24 cellular contexts compared by ENCODE assay signal in genomic region chr20:43559588-43559987, GRCh38. TPM values are rescaled to one million over a fixed set of nuclear protein-coding genes. Genes with fewer than 3 reads are reported as not detected.
DNase-seq lines count a peak whose midpoint lies in the region; ATAC-seq, FAIRE-seq and TF ChIP-seq lines count a peak whose summit lies in the region.
"Had no signal": no experiment of that assay in that cellular context is flagged by ENCODE, and none has a peak within 500 bp of the region (broad histone marks: within the 10 kb centered on the region; RNA-seq: fewer than 3 reads in every experiment).

No MANE protein-coding gene starts in this region.

- TF ChIP-seq CTCF in Caco-2 (IDR thresholded peaks at IDR 0.05; ENCODE audit: insufficient read depth in 1 of 2, low read depth in 1 of 2, low read length in 1 of 2, severe bottlenecking in 1 of 2, unreplicated experiment in 1 of 2) (no peak), HepG2 (CRISPR knock-in tag; IDR thresholded peaks at IDR 0.05) (no peak), progenitor cell of endocrine pancreas (IDR thresholded peaks at IDR 0.05; ENCODE audit: unreplicated experiment) (no peak)

- H3K4me1 Mint-ChIP-seq in Caco-2 (ENCODE audit: low read depth, unreplicated experiment) (peaks cover 17% of the 10 kb centered on the region), progenitor cell of endocrine pancreas (ENCODE audit: low read depth) (peaks cover 26% of the 10 kb centered on the region)
- H3K4me1 Mint-ChIP-seq: central memory CD8-positive, alpha-beta T cell had no signal

- CTCF ChIA-PET in Caco-2 (lab: Charles Lee) (interaction anchor here (0.6 to 1.5 kb wide), 4 partner anchors 74 to 342 kb away, joined by 3 to 7 read pairs (median 4); no protein-coding TSS in a partner anchor), HepG2 (lab: Yijun Ruan, JAX; ENCODE audit: low intra/inter-chr PET ratio, low total read pairs) (no interaction called here)

- no TSS peak for BruUV-seq in Caco-2 (replicated peaks; lab: Mats Ljungman, UMichigan)
- no TSS peak for BruUV-seq in HepG2 (replicated peaks; lab: Mats Ljungman, UMichigan)

- ATAC-seq in HepG2 (no peak), GM18520 (IDR thresholded peaks at IDR 0.05; ENCODE audit: unreplicated experiment) (no peak)
- ATAC-seq: activated naive CD4-positive, alpha-beta T cell treated with anti-CD3 and anti-CD28 coated beads, Interleukin-2, amount 50 U/mL, for 72 hours; activated T-helper 17 cell treated with anti-CD3 and anti-CD28 coated beads, Interleukin-2, amount 50 U/mL, for 72 hours had no signal

- H2AFZ ChIP-seq in HepG2 (ENCODE audit: low read length) = no peak overlapping the region

- H3K79me2 ChIP-seq in HepG2 (ENCODE audit: insufficient read depth, low read length) = peaks cover 13% of the 10 kb centered on the region

- H3K9me3 Mint-ChIP-seq in Caco-2 (ENCODE audit: unreplicated experiment) (no peaks in the 10 kb centered on the region), progenitor cell of endocrine pancreas (ENCODE audit: low read depth) (no peaks in the 10 kb centered on the region)
- H3K9me3 Mint-ChIP-seq: activated naive CD4-positive, alpha-beta T cell treated with anti-CD3 and anti-CD28 coated beads, Interleukin-2, amount 50 U/mL, for 72 hours; activated T-helper 17 cell treated with anti-CD3 and anti-CD28 coated beads, Interleukin-2, amount 50 U/mL, for 72 hours; central memory CD8-positive, alpha-beta T cell; mesothelial cell of epicardium; nephron progenitor cell; T-helper 2 cell treated with Interferon-gamma antibody and Interleukin-4, amounts not matched to agents 5 μg/mL and 100 μg/mL, for 36 hours had no signal

- TF ChIP-seq EP300 in HepG2 (IDR thresholded peaks at IDR 0.05; ENCODE audit: low read depth in 2 of 2, low read length in 2 of 2) (no peak), HepG2 (CRISPR knock-in tag; IDR thresholded peaks at IDR 0.05; ENCODE audit: borderline replicate concordance) (no peak)

- in situ Hi-C loops in HepG2 (cut with HindIII; ENCODE audit: extremely low pct_ligation_motif_present, low pct_unique_long_range_greater_than_20kb) = no loop called here

- H3K9ac ChIP-seq in adipocyte (ENCODE audit: low read length) (peak overlapping the region; percentile 60), HepG2 (ENCODE audit: insufficient read depth, low read depth, low read length) (peak overlapping the region; percentile 98; the same call in 1 of the 2 replicates)

- FAIRE-seq in HepG2 (lab: Jason Lieb, UNC) = no peak
- FAIRE-seq: H54 had no signal

- intact Hi-C loops in Caco-2 (cut with micrococcal nuclease; ENCODE audit: unreplicated experiment) = loop anchor here (2.0 to 5.0 kb wide), 2 partner anchors 21 to 133 kb away; no protein-coding TSS in a partner anchor
- intact Hi-C loops in HepG2 (cut with micrococcal nuclease; ENCODE audit: unreplicated experiment) = loop anchor here (5.0 kb wide), 1 partner anchor 102 kb away; the partner anchor contains the start of gene SRSF6

- DNase-seq in Caco-2 (peak in 1 of 2 experiments; percentile 34), adipocyte (ENCODE audit: low read depth) (no peak), HepG2 (ENCODE audit: low spot score) (no peak), progenitor cell of endocrine pancreas (ENCODE audit: low spot score, unreplicated experiment) (no peak), NCI-H446 (lab: John Stamatoyannopoulos, UW) (no peak), HT-29 (ENCODE audit: low spot score) (no peak)
- no peak for DNase-seq in activated CD4-positive, alpha-beta T cell treated with anti-CD3 and anti-CD28 coated beads, Interleukin-2, amount 50 U/mL, for 1 hour
- DNase-seq: activated CD8-positive, alpha-beta memory T cell treated with anti-CD3 and anti-CD28 coated beads, Interleukin-2, amount 50 U/mL, for 4 hours; DMS79; foreskin fibroblast; left lung; NCI-H1092; NCI-H187 treated with DMSO at 0.1 percent for 48 hours; NCI-H774; nephron progenitor cell; WERI-Rb-1 had no signal

- peaks cover 4% of the 10 kb centered on the region for H3K36me3 Mint-ChIP-seq in Caco-2 (ENCODE audit: insufficient read depth, unreplicated experiment)
- no peaks in the 10 kb centered on the region for H3K36me3 Mint-ChIP-seq in progenitor cell of endocrine pancreas (ENCODE audit: insufficient read depth)
- H3K36me3 Mint-ChIP-seq: activated naive CD4-positive, alpha-beta T cell treated with anti-CD3 and anti-CD28 coated beads, Interleukin-2, amount 50 U/mL, for 72 hours; mesothelial cell of epicardium had no signal

- peak overlapping the region; percentile 100 for H3K4me2 ChIP-seq in HepG2 (ENCODE audit: low read depth, low read length)

- H3K4me3 ChIP-seq in Caco-2 (ENCODE audit: low read depth, low read length) = no peak overlapping the region
- H3K4me3 ChIP-seq in adipocyte (ENCODE audit: low read length) = peak overlapping the region; percentile 53
- peak overlapping the region; percentile 68 to 85 (median 84) for H3K4me3 ChIP-seq in HepG2 (replicated peaks in 1 of 3; ENCODE audit: insufficient read depth in 1 of 3, low read depth in 2 of 3, low read length in 3 of 3)
- H3K4me3 ChIP-seq: ascending aorta, left lung had no signal

- H3K4me1 ChIP-seq in Caco-2 (peaks cover 30% of the 10 kb centered on the region), adipocyte (ENCODE audit: control insufficient read depth, insufficient read depth, low read length) (peaks cover 20% of the 10 kb centered on the region), HepG2 (ENCODE audit: insufficient read depth, low read length) (peaks cover 56% of the 10 kb centered on the region)
- H3K4me1 ChIP-seq: ascending aorta had no signal

- POLR2A ChIA-PET in Caco-2 (lab: Charles Lee) (interaction anchor here (0.7 to 1.5 kb wide), 3 partner anchors 24 to 53 kb away, joined by 3 to 13 read pairs (median 6); partner anchors contain the start of gene IFT52), HepG2 (lab: Yijun Ruan, JAX) (interaction anchor here (1.6 to 6.8 kb wide), 9 partner anchors 11 to 1785 kb away, joined by 3 to 224 read pairs (median 83); partner anchors contain the start of genes IFT52 and SRSF6)

- H3K4me3 Mint-ChIP-seq in Caco-2 (ENCODE audit: unreplicated experiment) = peak overlapping the region; percentile 15
- no peak overlapping the region for H3K4me3 Mint-ChIP-seq in progenitor cell of endocrine pancreas (ENCODE audit: low read depth)
- H3K4me3 Mint-ChIP-seq: activated T-helper 17 cell treated with anti-CD3 and anti-CD28 coated beads, Interleukin-2, amount 50 U/mL, for 72 hours; central memory CD8-positive, alpha-beta T cell; mesothelial cell of epicardium; T-helper 2 cell treated with Interferon-gamma antibody and Interleukin-4, amounts not matched to agents 5 μg/mL and 100 μg/mL, for 36 hours had no signal

- H3K27ac Mint-ChIP-seq in Caco-2 (ENCODE audit: unreplicated experiment) = peak overlapping the region; percentile 10
- peak overlapping the region; percentile 98 for H3K27ac Mint-ChIP-seq in progenitor cell of endocrine pancreas
- H3K27ac Mint-ChIP-seq: activated T-helper 17 cell treated with anti-CD3 and anti-CD28 coated beads, Interleukin-2, amount 50 U/mL, for 72 hours; mesothelial cell of epicardium; T-helper 2 cell treated with Interferon-gamma antibody and Interleukin-4, amounts not matched to agents 5 μg/mL and 100 μg/mL, for 36 hours had no signal

- 59% methylated on average over 4 of the region's 4 CpGs for WGBS in HepG2 (ENCODE audit: low lambda C conversion rate)

- no peak for TF ChIP-seq POLR2A in HepG2 (IDR thresholded peaks at IDR 0.05; ENCODE audit: insufficient read depth in 1 of 2, low read depth in 2 of 2, low read length in 2 of 2)

- no peak for TF ChIP-seq RAD21 in HepG2 (CRISPR knock-in tag; IDR thresholded peaks at IDR 0.05)

- no peak overlapping the region for H3K27ac ChIP-seq in HepG2 (ENCODE audit: extremely low read length, insufficient read depth, low read length)
- H3K27ac ChIP-seq: ascending aorta, left lung, WERI-Rb-1 had no signal

- H3K27me3 ChIP-seq in Caco-2 (replicated peaks; ENCODE audit: control insufficient read depth, insufficient read depth, low read length) (no peaks in the 10 kb centered on the region), adipocyte (replicated peaks; ENCODE audit: control insufficient read depth, insufficient read depth, low read length) (no peaks in the 10 kb centered on the region), HepG2 (ENCODE audit: control insufficient read depth in 1 of 2, insufficient read depth in 2 of 2, low read length in 2 of 2) (no peaks in the 10 kb centered on the region; a peak in 1 of 5 replicates)
- H3K27me3 ChIP-seq: ascending aorta, left lung had no signal

- H4K20me1 ChIP-seq in HepG2 (ENCODE audit: insufficient read depth, low read length) = no peaks in the 10 kb centered on the region

- H3K36me3 ChIP-seq in Caco-2 (ENCODE audit: control insufficient read depth, insufficient read depth, low read length) = no peaks in the 10 kb centered on the region
- no peaks in the 10 kb centered on the region for H3K36me3 ChIP-seq in adipocyte (ENCODE audit: control insufficient read depth, insufficient read depth, low read length, severe bottlenecking)
- H3K36me3 ChIP-seq in HepG2 (replicated peaks in 1 of 2; ENCODE audit: control insufficient read depth in 1 of 2, insufficient read depth in 2 of 2, low read length in 2 of 2) = no peaks in the 10 kb centered on the region
- H3K36me3 ChIP-seq: ascending aorta, left lung, WERI-Rb-1 had no signal

- H3K27me3 Mint-ChIP-seq in Caco-2 (ENCODE audit: insufficient read depth, unreplicated experiment) (no peaks in the 10 kb centered on the region), progenitor cell of endocrine pancreas (no peaks in the 10 kb centered on the region)
- H3K27me3 Mint-ChIP-seq: activated T-helper 17 cell treated with anti-CD3 and anti-CD28 coated beads, Interleukin-2, amount 50 U/mL, for 72 hours; central memory CD8-positive, alpha-beta T cell had no signal

- H3K9me3 ChIP-seq in Caco-2 = no peaks in the 10 kb centered on the region
- H3K9me3 ChIP-seq in adipocyte (ENCODE audit: control insufficient read depth, low read length) = no peaks in the 10 kb centered on the region
- H3K9me3 ChIP-seq in HepG2 (ENCODE audit: low read length) = no peaks in the 10 kb centered on the region
- H3K9me3 ChIP-seq: ascending aorta, left lung had no signal

RNA-seq across cellular contexts. Expression of gene SGK2, which starts 0.8 kb away (rescaled TPM):
- 5.2 and 6.6 TPM in 2 replicates for total RNA-seq in Caco-2 (2022)
- total RNA-seq in HepG2 (2016; rRNA removed; fragmentation: Illumina TruSeq; extraction: Trizol) = 29.4 and 34.3 TPM in 2 replicates
- 8.6 and 11.8 TPM in 2 replicates for total RNA-seq in HepG2 (2016; cell fraction: cytosol; rRNA removed; fragmentation: Illumina TruSeq; extraction: Trizol; ENCODE audit: low read depth)
- 29.7 and 31.2 TPM in 2 replicates for total RNA-seq in HepG2 (2016; cell fraction: insoluble cytoplasmic fraction; rRNA removed; fragmentation: Illumina TruSeq; extraction: Trizol)
- 25.9 and 26.5 TPM in 2 replicates for total RNA-seq in HepG2 (2016; cell fraction: membrane; rRNA removed; fragmentation: Illumina TruSeq; extraction: Trizol)
- 19.8 and 26.8 TPM in 2 replicates for total RNA-seq in HepG2 (2016; cell fraction: nucleus; rRNA removed; fragmentation: Illumina TruSeq; extraction: Trizol)
- 6.2 and 12.6 TPM in 2 replicates for polyA plus RNA-seq in HepG2 (2011; rRNA removed)
- 3.9 and 5.3 TPM in 2 replicates for polyA plus RNA-seq in HepG2 (2011; cell fraction: cytosol; rRNA removed)
- 24.1 and 26.7 TPM in 2 replicates for polyA plus RNA-seq in HepG2 (2011; cell fraction: nucleus; rRNA removed)
- polyA plus RNA-seq in HepG2 (2012) = 6.9 and 8.9 TPM in 2 replicates
- polyA plus RNA-seq in HepG2 (2016; cell fraction: cytosol; fragmentation: Illumina TruSeq; extraction: Trizol; ENCODE audit: low read depth) = 5.2 and 5.4 TPM in 2 replicates
- polyA plus RNA-seq in HepG2 (2016; cell fraction: insoluble cytoplasmic fraction; fragmentation: Illumina TruSeq; extraction: Trizol; ENCODE audit: low read depth) = 21.3 and 23.7 TPM in 2 replicates
- 14.3 and 14.5 TPM in 2 replicates for polyA plus RNA-seq in HepG2 (2016; cell fraction: membrane; fragmentation: Illumina TruSeq; extraction: Trizol; ENCODE audit: low read depth)
- polyA plus RNA-seq in HepG2 (2016; cell fraction: nucleus; fragmentation: Illumina TruSeq; extraction: Trizol; ENCODE audit: insufficient read depth, low read depth) = 36.0 and 42.8 TPM in 2 replicates
- polyA minus RNA-seq in HepG2 (2011; rRNA and poly(A)+ RNA removed; ENCODE audit: low replicate concordance) = 1.3 and 17.3 TPM in 2 replicates
- polyA minus RNA-seq in HepG2 (2011; cell fraction: cytosol; rRNA and poly(A)+ RNA removed) = 4.6 and 10.9 TPM in 2 replicates
- 16.4 and 18.5 TPM in 2 replicates for polyA minus RNA-seq in HepG2 (2011; cell fraction: nucleus; rRNA and poly(A)+ RNA removed)
- total RNA-seq in progenitor cell of endocrine pancreas = 8.7 and 8.9 TPM in 2 replicates
- total RNA-seq in HT-29 (2014; rRNA removed; shearing (Covaris generic)) = 68.2 and 69.1 TPM in 2 replicates

RNA-seq across cellular contexts. Expression of gene IFT52, which starts 31.1 kb away (rescaled TPM):
- total RNA-seq in Caco-2 (2022) (56.1 and 70.5 TPM in 2 replicates), HepG2 (2016; rRNA removed; fragmentation: Illumina TruSeq; extraction: Trizol) (64.0 and 80.6 TPM in 2 replicates), progenitor cell of endocrine pancreas (56.6 and 61.4 TPM in 2 replicates)
- total RNA-seq in HepG2 (2016; cell fraction: cytosol; rRNA removed; fragmentation: Illumina TruSeq; extraction: Trizol; ENCODE audit: low read depth) = 77.1 and 79.7 TPM in 2 replicates
- 66.3 and 80.0 TPM in 2 replicates for total RNA-seq in HepG2 (2016; cell fraction: insoluble cytoplasmic fraction; rRNA removed; fragmentation: Illumina TruSeq; extraction: Trizol)
- 101 and 102 TPM in 2 replicates for total RNA-seq in HepG2 (2016; cell fraction: membrane; rRNA removed; fragmentation: Illumina TruSeq; extraction: Trizol)
- 36.2 and 38.4 TPM in 2 replicates for total RNA-seq in HepG2 (2016; cell fraction: nucleus; rRNA removed; fragmentation: Illumina TruSeq; extraction: Trizol)
- 36.9 and 48.0 TPM in 2 replicates for polyA plus RNA-seq in HepG2 (2011; rRNA removed)
- polyA plus RNA-seq in HepG2 (2011; cell fraction: cytosol; rRNA removed) = 35.4 and 36.4 TPM in 2 replicates
- 22.2 and 22.4 TPM in 2 replicates for polyA plus RNA-seq in HepG2 (2011; cell fraction: nucleus; rRNA removed)
- 31.1 and 41.7 TPM in 2 replicates for polyA plus RNA-seq in HepG2 (2012)
- polyA plus RNA-seq in HepG2 (2016; cell fraction: cytosol; fragmentation: Illumina TruSeq; extraction: Trizol; ENCODE audit: low read depth) = 83.2 and 85.7 TPM in 2 replicates
- polyA plus RNA-seq in HepG2 (2016; cell fraction: insoluble cytoplasmic fraction; fragmentation: Illumina TruSeq; extraction: Trizol; ENCODE audit: low read depth) = 91.0 and 94.9 TPM in 2 replicates
- 85.8 and 88.2 TPM in 2 replicates for polyA plus RNA-seq in HepG2 (2016; cell fraction: membrane; fragmentation: Illumina TruSeq; extraction: Trizol; ENCODE audit: low read depth)
- 41.4 and 43.4 TPM in 2 replicates for polyA plus RNA-seq in HepG2 (2016; cell fraction: nucleus; fragmentation: Illumina TruSeq; extraction: Trizol; ENCODE audit: insufficient read depth, low read depth)
- 53.4 and 59.7 TPM in 2 replicates for polyA minus RNA-seq in HepG2 (2011; rRNA and poly(A)+ RNA removed; ENCODE audit: low replicate concordance)
- polyA minus RNA-seq in HepG2 (2011; cell fraction: cytosol; rRNA and poly(A)+ RNA removed) = 15.6 and 20.1 TPM in 2 replicates
- 21.4 and 26.9 TPM in 2 replicates for polyA minus RNA-seq in HepG2 (2011; cell fraction: nucleus; rRNA and poly(A)+ RNA removed)
- 19.9 and 25.5 TPM in 2 replicates for total RNA-seq in HT-29 (2014; rRNA removed; shearing (Covaris generic))

RNA-seq across cellular contexts. Expression of gene L3MBTL1, which starts 52.1 kb away (rescaled TPM):
- 8.4 and 11.5 TPM in 2 replicates for total RNA-seq in Caco-2 (2022)
- total RNA-seq in HepG2 (2016; rRNA removed; fragmentation: Illumina TruSeq; extraction: Trizol) = 2.4 and 9.0 TPM in 2 replicates
- 2.7 and 2.9 TPM in 2 replicates for total RNA-seq in HepG2 (2016; cell fraction: cytosol; rRNA removed; fragmentation: Illumina TruSeq; extraction: Trizol; ENCODE audit: low read depth)
- 1.7 and 8.3 TPM in 2 replicates for total RNA-seq in HepG2 (2016; cell fraction: insoluble cytoplasmic fraction; rRNA removed; fragmentation: Illumina TruSeq; extraction: Trizol)
- total RNA-seq in HepG2 (2016; cell fraction: membrane; rRNA removed; fragmentation: Illumina TruSeq; extraction: Trizol) = 1.8 and 3.0 TPM in 2 replicates
- total RNA-seq in HepG2 (2016; cell fraction: nucleus; rRNA removed; fragmentation: Illumina TruSeq; extraction: Trizol) = 19.0 and 22.4 TPM in 2 replicates
- 17.8 and 23.8 TPM in 2 replicates for polyA plus RNA-seq in HepG2 (2011; rRNA removed)
- 2.3 and 3.0 TPM in 2 replicates for polyA plus RNA-seq in HepG2 (2011; cell fraction: cytosol; rRNA removed)
- 165 and 173 TPM in 2 replicates for polyA plus RNA-seq in HepG2 (2011; cell fraction: nucleus; rRNA removed)
- polyA plus RNA-seq in HepG2 (2012) = 11.7 and 15.2 TPM in 2 replicates
- polyA plus RNA-seq in HepG2 (2016; cell fraction: cytosol; fragmentation: Illumina TruSeq; extraction: Trizol; ENCODE audit: low read depth) = 0.17 and 0.46 TPM in 2 replicates
- polyA plus RNA-seq in HepG2 (2016; cell fraction: insoluble cytoplasmic fraction; fragmentation: Illumina TruSeq; extraction: Trizol; ENCODE audit: low read depth) = 1.1 and 1.9 TPM in 2 replicates
- 0.76 and 0.97 TPM in 2 replicates for polyA plus RNA-seq in HepG2 (2016; cell fraction: membrane; fragmentation: Illumina TruSeq; extraction: Trizol; ENCODE audit: low read depth)
- polyA plus RNA-seq in HepG2 (2016; cell fraction: nucleus; fragmentation: Illumina TruSeq; extraction: Trizol; ENCODE audit: insufficient read depth, low read depth) = 27.6 and 31.6 TPM in 2 replicates
- 21.5 and 30.3 TPM in 2 replicates for polyA minus RNA-seq in HepG2 (2011; rRNA and poly(A)+ RNA removed; ENCODE audit: low replicate concordance)
- polyA minus RNA-seq in HepG2 (2011; cell fraction: cytosol; rRNA and poly(A)+ RNA removed) = 2.5 TPM in 2 replicates
- polyA minus RNA-seq in HepG2 (2011; cell fraction: nucleus; rRNA and poly(A)+ RNA removed) = 70.9 and 90.3 TPM in 2 replicates
- 42.8 and 45.7 TPM in 2 replicates for total RNA-seq in progenitor cell of endocrine pancreas
- 9.7 and 9.9 TPM in 2 replicates for total RNA-seq in HT-29 (2014; rRNA removed; shearing (Covaris generic))
